14 cellular contexts compared by ENCODE assay signal in the genomic region with DNA sequence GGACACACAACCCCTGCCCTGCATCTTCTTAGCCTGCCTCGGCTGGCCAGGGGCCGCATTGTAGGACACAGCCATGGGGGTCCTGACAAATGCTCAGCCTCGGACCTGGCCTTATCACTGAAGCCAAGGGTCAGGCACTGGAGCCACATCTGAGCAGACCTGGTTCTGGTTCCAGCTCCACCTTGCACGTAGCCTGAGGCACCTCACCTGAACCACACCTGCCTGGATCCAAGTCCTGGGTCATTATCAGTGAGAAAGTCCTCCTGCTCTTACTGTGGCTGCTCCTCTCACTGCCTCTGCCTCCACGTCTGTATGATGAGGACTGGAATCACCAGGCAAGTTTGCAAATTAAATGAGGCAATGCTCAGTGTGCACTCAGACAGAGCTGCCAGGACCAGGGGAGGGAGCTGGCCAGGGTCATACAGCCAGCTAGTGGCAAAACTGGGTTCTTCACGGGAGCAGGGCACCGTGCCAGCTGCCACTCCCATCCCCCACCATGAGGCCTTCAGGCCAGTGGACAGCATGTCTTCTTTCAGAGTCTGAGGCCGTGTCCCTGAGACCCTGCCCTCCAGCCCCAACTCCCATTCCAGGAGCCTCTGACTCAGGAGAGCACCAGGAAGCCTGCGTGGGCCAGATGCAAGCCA. TPM values are rescaled to one million over a fixed set of nuclear protein-coding genes. Genes with fewer than 3 reads are reported as not detected.
DNase-seq lines count a peak whose midpoint lies in the region; ATAC-seq, FAIRE-seq and TF ChIP-seq lines count a peak whose summit lies in the region.
"Had no signal": no experiment of that assay in that cellular context is flagged by ENCODE, and none has a peak within 500 bp of the region (broad histone marks: within the 10 kb centered on the region; RNA-seq: fewer than 3 reads in every experiment).

No MANE protein-coding gene starts in this region.

- no peaks in the 10 kb centered on the region for H3K9me3 Mint-ChIP-seq in mesothelial cell of epicardium
- no peaks in the 10 kb centered on the region for H3K9me3 Mint-ChIP-seq in activated CD4-positive, alpha-beta T cell treated with anti-CD3 and anti-CD28 coated beads for 36 hours (ENCODE audit: low read depth)

- H3K9me3 ChIP-seq in HCT116 (ENCODE audit: control insufficient read depth in 1 of 2, insufficient read depth in 1 of 2, low read depth in 1 of 2, low read length in 2 of 2), result no peaks in the 10 kb centered on the region
- H3K9me3 ChIP-seq in Peyer's patch, result no peaks in the 10 kb centered on the region
- H3K9me3 ChIP-seq in gastroesophageal sphincter, result no peaks in the 10 kb centered on the region
- no peaks in the 10 kb centered on the region for H3K9me3 ChIP-seq in pancreas

- CTCF ChIA-PET in HCT116 (lab: Charles Lee), result interaction anchor here (0.7 to 1.3 kb wide), 2 partner anchors 9 to 631 kb away, joined by 3 read pairs; no protein-coding TSS in a partner anchor
- CTCF ChIA-PET in activated CD4-positive, alpha-beta T cell treated with anti-CD3 and anti-CD28 coated beads for 36 hours (lab: Charles Lee), result interaction anchor here (0.5 to 0.6 kb wide), 2 partner anchors 373 to 396 kb away, joined by 3 read pairs; no protein-coding TSS in a partner anchor

- H3K27ac Mint-ChIP-seq in mesothelial cell of epicardium, result no peak overlapping the region
- no peak overlapping the region for H3K27ac Mint-ChIP-seq in activated CD4-positive, alpha-beta T cell treated with anti-CD3 and anti-CD28 coated beads for 36 hours
- H3K27ac Mint-ChIP-seq: progenitor cell of endocrine pancreas had no signal

- H3K4me1 Mint-ChIP-seq in mesothelial cell of epicardium, result peaks cover 9% of the 10 kb centered on the region
- H3K4me1 Mint-ChIP-seq in activated CD4-positive, alpha-beta T cell treated with anti-CD3 and anti-CD28 coated beads for 36 hours, result no peaks in the 10 kb centered on the region

- H3K9ac ChIP-seq in HCT116 (ENCODE audit: low read length), result no peak overlapping the region

- RAD21 ChIA-PET in HCT116 (lab: Charles Lee; ENCODE audit: low non-redundant PET in 1 of 2, low total read pairs in 2 of 2, uncharacterized antibody in 2 of 2, unreplicated experiment in 2 of 2), result no interaction called here

- BruUV-seq in HCT116 (replicated peaks; lab: Mats Ljungman, UMichigan), result no TSS peak

- H3K36me3 Mint-ChIP-seq in mesothelial cell of epicardium, result peaks cover 6% of the 10 kb centered on the region
- no peaks in the 10 kb centered on the region for H3K36me3 Mint-ChIP-seq in activated CD4-positive, alpha-beta T cell treated with anti-CD3 and anti-CD28 coated beads for 36 hours (ENCODE audit: low read depth)

- TF ChIP-seq RAD21 in HCT116 (IDR thresholded peaks at IDR 0.05; ENCODE audit: low read depth), result no peak

- H3K27ac ChIP-seq in HCT116 (ENCODE audit: low read depth, low read length), result no peak overlapping the region
- peak overlapping the region in 2 of 4 donors; percentile 45 to 51 for H3K27ac ChIP-seq in Peyer's patch
- no peak overlapping the region for H3K27ac ChIP-seq in gastroesophageal sphincter
- peak overlapping the region in 1 of 4 donors; percentile 17 for H3K27ac ChIP-seq in pancreas

- POLR2A ChIA-PET in HCT116 (lab: Charles Lee), result no interaction called here
- POLR2A ChIA-PET in activated CD4-positive, alpha-beta T cell treated with anti-CD3 and anti-CD28 coated beads for 36 hours (lab: Charles Lee), result interaction anchor here (0.7 kb wide), 2 partner anchors 262 to 577 kb away, joined by 4 read pairs; no protein-coding TSS in a partner anchor

- 0 out of 2 replicates have a peak, but pooled peaks have one; percentile 21 for ATAC-seq in HCT116
- peak; percentile 20 for ATAC-seq in gastroesophageal sphincter
- peak; percentile 69 to 89 (median 82) for ATAC-seq in pancreas
- ATAC-seq in activated CD4-positive, alpha-beta T cell treated with anti-CD3 and anti-CD28 coated beads for 36 hours, result no peak

- H3K79me2 ChIP-seq in HCT116 (ENCODE audit: insufficient read depth, low read length), result no peaks in the 10 kb centered on the region

- no peaks in the 10 kb centered on the region for H3K27me3 Mint-ChIP-seq in mesothelial cell of epicardium (ENCODE audit: low read depth)
- no peaks in the 10 kb centered on the region for H3K27me3 Mint-ChIP-seq in activated CD4-positive, alpha-beta T cell treated with anti-CD3 and anti-CD28 coated beads for 36 hours
- H3K27me3 Mint-ChIP-seq: progenitor cell of endocrine pancreas had no signal

- TF ChIP-seq POLR2A in HCT116 (IDR thresholded peaks at IDR 0.05; ENCODE audit: borderline replicate concordance, extremely low read depth, insufficient read depth, insufficient read length), result no peak
- TF ChIP-seq POLR2A in Peyer's patch (IDR thresholded peaks at IDR 0.05), result no peak
- TF ChIP-seq POLR2A in gastroesophageal sphincter (IDR thresholded peaks at IDR 0.05), result no peak

- no peak overlapping the region for H3K4me3 Mint-ChIP-seq in mesothelial cell of epicardium
- H3K4me3 Mint-ChIP-seq in activated CD4-positive, alpha-beta T cell treated with anti-CD3 and anti-CD28 coated beads for 36 hours, result no peak overlapping the region

- H3K27me3 ChIP-seq in HCT116 (ENCODE audit: insufficient read depth, low read length), result no peaks in the 10 kb centered on the region
- H3K27me3 ChIP-seq in Peyer's patch, result no peaks in the 10 kb centered on the region
- no peaks in the 10 kb centered on the region for H3K27me3 ChIP-seq in gastroesophageal sphincter
- no peaks in the 10 kb centered on the region for H3K27me3 ChIP-seq in pancreas

- H3K4me1 ChIP-seq in HCT116 (ENCODE audit: control insufficient read depth in 1 of 2, insufficient read depth in 2 of 2, low read length in 2 of 2), result peaks cover 17 to 31% of the 10 kb centered on the region in 2 experiments
- H3K4me1 ChIP-seq in Peyer's patch, result peaks cover 0 to 11% (median 0%) of the 10 kb centered on the region in 4 donors
- peaks cover 0 to 4% (median 0%) of the 10 kb centered on the region in 3 donors for H3K4me1 ChIP-seq in gastroesophageal sphincter
- peaks cover 0 to 6% (median 5%) of the 10 kb centered on the region in 3 donors for H3K4me1 ChIP-seq in pancreas

- H3K9me2 ChIP-seq in HCT116 (ENCODE audit: insufficient read depth), result no peaks in the 10 kb centered on the region

- no peak for TF ChIP-seq CTCF in HCT116 (IDR thresholded peaks at IDR 0.05 in 2 of 3, conservative IDR thresholded peaks at IDR 0.05 in 1 of 3; ENCODE audit: borderline replicate concordance in 1 of 3, insufficient read depth in 1 of 3, low read depth in 2 of 3, low read length in 2 of 3)
- TF ChIP-seq CTCF in Peyer's patch (IDR thresholded peaks at IDR 0.05), result no peak
- TF ChIP-seq CTCF in gastroesophageal sphincter (IDR thresholded peaks at IDR 0.05), result no peak
- no peak for TF ChIP-seq CTCF in pancreas (IDR thresholded peaks at IDR 0.05)
- no peak for TF ChIP-seq CTCF in mesothelial cell of epicardium (IDR thresholded peaks at IDR 0.05; ENCODE audit: unreplicated experiment)

- 58% methylated on average over 2 of the region's 9 CpGs; no CpG with 5 or more reads in 1 of the 2 donors for WGBS in gastroesophageal sphincter (ENCODE audit: low coverage in 1 of 2), 2 donors
- 32 to 38% methylated on average over 9 of the region's 9 CpGs for WGBS in pancreas, 2 donors

- DNase-seq in HCT116 (ENCODE audit: low read depth, low spot score), result no peak
- peak in 2 of 3 donors; percentile 57 to 72 for DNase-seq in Peyer's patch
- DNase-seq in pancreas, result peak; percentile 53 to 90 (median 77)
- DNase-seq in mesothelial cell of epicardium (ENCODE audit: low spot score in 2 of 2, unreplicated experiment in 2 of 2), result no peak
- DNase-seq in NCI-H524 (lab: John Stamatoyannopoulos, UW), result no peak
- no peak for DNase-seq in activated CD4-positive, alpha-beta T cell treated with anti-CD3 and anti-CD28 coated beads for 36 hours
- DNase-seq: activated CD8-positive, alpha-beta memory T cell treated with anti-CD3 and anti-CD28 coated beads for 24 hours; activated naive CD4-positive, alpha-beta T cell treated with anti-CD3 and anti-CD28 coated beads, Interleukin-2, amount 50 U/mL, for 16 hours; cortex of kidney; DMS79; NK-92 treated with Interleukin-12 subunit alpha and Interleukin-12 subunit beta, amount 100 ng/mL, for 24 hours; T-helper 1 cell had no signal

- no peak for TF ChIP-seq EP300 in gastroesophageal sphincter (IDR thresholded peaks at IDR 0.05)

- no peak for FAIRE-seq in pancreas (lab: Jason Lieb, UNC)

- H2AFZ ChIP-seq in HCT116 (ENCODE audit: low read depth, low read length, poor library complexity, severe bottlenecking), result no peak overlapping the region

- no peak overlapping the region for H3K4me3 ChIP-seq in HCT116 (replicated peaks in 1 of 2; ENCODE audit: low read depth in 1 of 2, low read length in 2 of 2)
- H3K4me3 ChIP-seq in Peyer's patch, result no peak overlapping the region
- H3K4me3 ChIP-seq in gastroesophageal sphincter, result no peak overlapping the region
- no peak overlapping the region for H3K4me3 ChIP-seq in pancreas

- H3K36me3 ChIP-seq in HCT116 (ENCODE audit: control insufficient read depth in 1 of 2, insufficient read depth in 2 of 2, low read length in 2 of 2) (no peaks in the 10 kb centered on the region), Peyer's patch (no peaks in the 10 kb centered on the region), gastroesophageal sphincter (peaks cover 0 to 7% of the 10 kb centered on the region in 2 donors), pancreas (no peaks in the 10 kb centered on the region)

- intact Hi-C loops in HCT116 (cut with micrococcal nuclease) (no loop called here), pancreas (cut with DNase I) (no loop called here)
- intact Hi-C loops in activated CD4-positive, alpha-beta T cell treated with anti-CD3 and anti-CD28 coated beads for 36 hours (cut with DNase I, micrococcal nuclease), result no loop called here

- H4K20me1 ChIP-seq in HCT116 (ENCODE audit: insufficient read depth), result no peaks in the 10 kb centered on the region

- H3K4me2 ChIP-seq in HCT116 (ENCODE audit: low read length), result no peak overlapping the region

TF ChIP-seq in HCT116, 20 proteins besides CTCF, POLR2A, EP300 and RAD21 (continues in another document):
- TF ChIP-seq EZH2phosphoT487 (IDR thresholded peaks at IDR 0.05; ENCODE audit: borderline replicate concordance), result no peak
- no peak for TF ChIP-seq ZNF274 (IDR thresholded peaks at IDR 0.05; ENCODE audit: low read depth, low read length)

RNA-seq across cellular contexts. Expression of a gene that starts 40.2 kb away (rescaled TPM):
- total RNA-seq in HCT116 (2021; ENCODE audit: unreplicated experiment) (69.6 TPM), Peyer's patch (10 to 100 TPM; 35.5 to 51.1 (median 42.6) TPM), gastroesophageal sphincter (10 to 100 TPM; 31.6 to 40.5 (median 35.8) TPM), pancreas (10 to 100 TPM in 4 of 6 donors, 1 to 10 TPM in 2; 8.7 to 16.4 (median 14.1) TPM), mesothelial cell of epicardium (46.9 to 50.9 TPM (median 49.5 TPM) in 3 replicates)
- 64.7 and 76.7 TPM in 2 replicates for polyA plus RNA-seq in HCT116 (2012)
- polyA plus RNA-seq in pancreas, result 10 to 100 TPM; 12.5 to 30.4 TPM
- total RNA-seq in activated CD4-positive, alpha-beta T cell treated with anti-CD3 and anti-CD28 coated beads for 36 hours, result 10 to 100 TPM; 29.5 to 43.3 TPM

RNA-seq across cellular contexts. Expression of a gene that starts 40.3 kb away (rescaled TPM):
- 58.2 TPM for total RNA-seq in HCT116 (2021; ENCODE audit: unreplicated experiment)
- polyA plus RNA-seq in HCT116 (2012), result 49.8 and 55.4 TPM in 2 replicates
- 10 to 100 TPM; 56.9 to 92.1 (median 81.9) TPM for total RNA-seq in Peyer's patch
- 10 to 100 TPM; 11.3 to 32.0 (median 23.9) TPM for total RNA-seq in gastroesophageal sphincter
- 10 to 100 TPM in 4 of 6 donors, 1 to 10 TPM in 2; 7.2 to 19.9 (median 11.4) TPM for total RNA-seq in pancreas
- polyA plus RNA-seq in pancreas, result 10 to 100 TPM; 12.1 to 16.9 TPM
- total RNA-seq in mesothelial cell of epicardium, result 44.7 to 54.9 TPM (median 49.3 TPM) in 3 replicates
- 10 to 100 TPM; 10.9 to 15.2 TPM for total RNA-seq in activated CD4-positive, alpha-beta T cell treated with anti-CD3 and anti-CD28 coated beads for 36 hours

Comparison
In these comparisons a context has a peak if more than half of its experiments do, and no peak if none do; other contexts are left out.
1. DNase-seq: peak in Peyer's patch (2 of 3) and pancreas (6 of 6); none in HCT116 (single experiment), mesothelial cell of epicardium (0 of 2), NCI-H524 (0 of 2) and activated CD4-positive, alpha-beta T cell treated with anti-CD3 and anti-CD28 coated beads for 36 hours (single experiment).